Comparison of ENCODE assay signal across 8 cellular contexts in genomic region chrX:1507511-1508463, GRCh38. TPM values are rescaled to one million over a fixed set of nuclear protein-coding genes. Genes with fewer than 3 reads are reported as not detected.
A peak's percentile ranks its signal among the peaks of the same experiment; 100 is the strongest.
DNase-seq lines count a peak whose midpoint lies in the region; ATAC-seq and TF ChIP-seq lines count a peak whose summit lies in the region.

No MANE protein-coding gene starts in this region.

- TF ChIP-seq EP300 in transverse colon (IDR thresholded peaks at IDR 0.05; ENCODE audit: low read depth), result no peak

- no peak for TF ChIP-seq CTCF in transverse colon (IDR thresholded peaks at IDR 0.05)

- peaks cover 0 to 1% (median 0%) of the 10 kb centered on the region in 7 donors for H3K9me3 Mint-ChIP-seq in CD4-positive, CD25-positive, alpha-beta regulatory T cell

- peak overlapping the region in 2 of 4 donors; percentile 50 to 59 for H3K4me3 Mint-ChIP-seq in CD4-positive, CD25-positive, alpha-beta regulatory T cell

- peaks cover 35% of the 10 kb centered on the region for H3K36me3 ChIP-seq in CD4-positive, CD25-positive, alpha-beta regulatory T cell (ENCODE audit: control insufficient read depth, insufficient read depth, low read length)
- no peaks in the 10 kb centered on the region for H3K36me3 ChIP-seq in transverse colon

- no peaks in the 10 kb centered on the region for H3K27me3 Mint-ChIP-seq in CD4-positive, CD25-positive, alpha-beta regulatory T cell

- ATAC-seq in CD4-positive, CD25-positive, alpha-beta regulatory T cell (ENCODE audit: low read depth in 2 of 2), result peak; percentile 60 to 72
- peak; percentile 77 for ATAC-seq in GM19395 (IDR thresholded peaks at IDR 0.05; ENCODE audit: unreplicated experiment)
- peak; percentile 61 for ATAC-seq in HG03280 (IDR thresholded peaks at IDR 0.05; ENCODE audit: unreplicated experiment)

- intact Hi-C loops in transverse colon (cut with DNase I; ENCODE audit: low total_unique reads), result no loop called here

- WGBS in transverse colon (ENCODE audit: low coverage in 1 of 2), 2 donors, result 72% methylated on average over 40 of the region's 40 CpGs; no CpG with 5 or more reads in 1 of the 2 donors

- peak in 1 of 3 donors; percentile 43 for DNase-seq in CD4-positive, CD25-positive, alpha-beta regulatory T cell
- DNase-seq in activated CD8-positive, alpha-beta memory T cell treated with anti-CD3 and anti-CD28 coated beads, Interleukin-2, amount 50 U/mL, for 4 hours, result peak; percentile 40
- DNase-seq in transverse colon (peak; percentile 37), NCI-H187 (lab: John Stamatoyannopoulos, UW) (no peak), amniotic stem cell (lab: John Stamatoyannopoulos, UW) (no peak), NCI-H524 treated with DMSO at 0.1 percent for 48 hours (lab: John Stamatoyannopoulos, UW) (no peak)

- H3K27ac ChIP-seq in CD4-positive, CD25-positive, alpha-beta regulatory T cell (ENCODE audit: insufficient read depth, low read length, poor library complexity, severe bottlenecking), result no peak overlapping the region
- no peak overlapping the region for H3K27ac ChIP-seq in transverse colon

- H3K4me1 ChIP-seq in CD4-positive, CD25-positive, alpha-beta regulatory T cell (ENCODE audit: control insufficient read depth, insufficient read depth, low read length, poor library complexity, severe bottlenecking), result peaks cover 12% of the 10 kb centered on the region
- no peaks in the 10 kb centered on the region for H3K4me1 ChIP-seq in transverse colon

- no peaks in the 10 kb centered on the region for H3K27me3 ChIP-seq in CD4-positive, CD25-positive, alpha-beta regulatory T cell (ENCODE audit: control insufficient read depth, insufficient read depth, low read length)
- no peaks in the 10 kb centered on the region for H3K27me3 ChIP-seq in transverse colon

- H3K27ac Mint-ChIP-seq in CD4-positive, CD25-positive, alpha-beta regulatory T cell, result peak overlapping the region in 2 of 3 donors; percentile 64 to 69

- no peak for TF ChIP-seq POLR2A in transverse colon (IDR thresholded peaks at IDR 0.05)

- H3K36me3 Mint-ChIP-seq in CD4-positive, CD25-positive, alpha-beta regulatory T cell, result peaks cover 16% of the 10 kb centered on the region

- H3K4me1 Mint-ChIP-seq in CD4-positive, CD25-positive, alpha-beta regulatory T cell, result peaks cover 0 to 34% (median 17%) of the 10 kb centered on the region in 4 donors

- H3K4me3 ChIP-seq in CD4-positive, CD25-positive, alpha-beta regulatory T cell (ENCODE audit: low read depth, low read length), result no peak overlapping the region
- H3K4me3 ChIP-seq in transverse colon, result no peak overlapping the region

- no peaks in the 10 kb centered on the region for H3K9me3 ChIP-seq in CD4-positive, CD25-positive, alpha-beta regulatory T cell (ENCODE audit: control insufficient read depth in 2 of 2, low read length in 2 of 2)
- no peaks in the 10 kb centered on the region for H3K9me3 ChIP-seq in transverse colon

- in situ Hi-C loops in transverse colon (cut with MboI; ENCODE audit: low pct_ligation_motif_present in 1 of 4, low pct_unique_long_range_greater_than_20kb in 1 of 4, low sequenced_read_pairs in 3 of 4), result no loop called here

RNA-seq across cellular contexts. Expression of gene P2RY8, which starts 29.2 kb away (rescaled TPM):
- 158 TPM for total RNA-seq in CD4-positive, CD25-positive, alpha-beta regulatory T cell
- 100 to 1,000 TPM; 189 to 222 (median 207) TPM for polyA plus RNA-seq in CD4-positive, CD25-positive, alpha-beta regulatory T cell
- total RNA-seq in transverse colon, result 1 to 10 TPM in 2 of 4 donors, under 1 TPM in 1, not detected in 1; 0.55 to 6.0 (median 3.0) TPM

RNA-seq across cellular contexts. Expression of gene ASMTL, which starts 55.1 kb away (rescaled TPM):
- 47.7 TPM for total RNA-seq in CD4-positive, CD25-positive, alpha-beta regulatory T cell
- 10 to 100 TPM; 32.1 to 50.1 (median 41.0) TPM for polyA plus RNA-seq in CD4-positive, CD25-positive, alpha-beta regulatory T cell
- 10 to 100 TPM in 3 of 4 donors, 1 to 10 TPM in 1; 3.4 to 20.3 (median 18.4) TPM for total RNA-seq in transverse colon

Comparison
In these comparisons a context has a peak if more than half of its experiments do, and no peak if none do; other contexts are left out.
1. DNase-seq: peak in activated CD8-positive, alpha-beta memory T cell treated with anti-CD3 and anti-CD28 coated beads, Interleukin-2, amount 50 U/mL, for 4 hours (single experiment) and transverse colon (single experiment); none in NCI-H187 (0 of 2), amniotic stem cell (single experiment) and NCI-H524 treated with DMSO at 0.1 percent for 48 hours (single experiment).
2. RNA of gene P2RY8, which starts 29.2 kb away (total RNA-seq): 158 TPM in CD4-positive, CD25-positive, alpha-beta regulatory T cell (single experiment); 0.55 to 6.0 TPM in transverse colon; every median in the first group is over 10 times any median in the second.
3. Peak in every context shown above with its lines, with median percentiles within 50 percentile points of each other: ATAC-seq.